7 cellular contexts compared by ENCODE assay signal in the genomic region with DNA sequence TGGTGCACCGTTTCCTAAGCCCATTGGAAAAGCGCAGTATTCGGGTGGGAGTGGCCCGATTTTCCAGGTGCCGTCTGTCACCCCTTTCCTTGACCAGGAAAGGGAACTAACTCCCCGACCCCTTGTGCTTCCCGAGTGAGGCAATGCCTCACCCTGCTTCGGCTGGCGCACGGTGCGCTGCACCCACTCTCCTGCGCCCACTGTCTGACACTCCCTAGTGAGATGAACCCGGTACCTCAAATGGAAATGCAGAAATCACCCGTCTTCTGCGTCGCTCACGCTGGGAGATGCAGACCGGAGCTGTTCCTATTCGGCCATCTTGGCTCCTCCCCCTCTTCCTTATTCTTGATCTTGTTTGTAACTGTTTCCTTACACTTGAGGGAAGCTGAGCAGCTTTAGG.
DNase-seq lines count a peak whose midpoint lies in the region; ATAC-seq, FAIRE-seq and TF ChIP-seq lines count a peak whose summit lies in the region.
"Not testable (repeated sequence)": the region's sequence is repeated elsewhere in the genome, so short reads cannot be mapped to it uniquely, and the experiment has no call there.

No MANE protein-coding gene starts in this region.

- not testable (repeated sequence) for H4K20me1 ChIP-seq in GM23338 (replicated peaks; ENCODE audit: insufficient read depth); H1 (replicated peaks in 1 of 2; ENCODE audit: control insufficient read depth in 1 of 2, insufficient read depth in 2 of 2, low read length in 2 of 2); neural progenitor cell (ENCODE audit: low read depth)

- H4K5ac ChIP-seq in H1 (ENCODE audit: insufficient read length, low read depth, low read length); mesendoderm (ENCODE audit: low read length): not testable (repeated sequence)

- not testable (repeated sequence) for H3K14ac ChIP-seq in H1 (ENCODE audit: insufficient read length)

- H3K23me2 ChIP-seq in H1 (ENCODE audit: low read depth, low read length): not testable (repeated sequence)

- H3K27ac ChIP-seq in GM23338 (ENCODE audit: low read depth): peak overlapping the region; percentile 50; the same call in 1 of the 2 replicates
- H3K27ac ChIP-seq in HUES6 (ENCODE audit: low read depth, low read length); H1 (ENCODE audit: low read depth, low read length); neural progenitor cell: not testable (repeated sequence)
- H3K27ac ChIP-seq in VCaP: peak overlapping the region; percentile 51
- H3K27ac ChIP-seq in mesendoderm (ENCODE audit: low read depth, low read length): peak overlapping the region; percentile 44

- H3F3A ChIP-seq in GM23338 (replicated peaks; ENCODE audit: low read depth); neural progenitor cell (ENCODE audit: low read depth): not testable (repeated sequence)

- not testable (repeated sequence) for H2AK5ac ChIP-seq in H1 (ENCODE audit: low read depth, low read length); mesendoderm (ENCODE audit: low read length)

- CTCF ChIA-PET in H1 (lab: Charles Lee; ENCODE audit: partially characterized antibody): interaction anchor here (0.7 to 1.0 kb wide), 2 partner anchors 12 kb away, joined by 3 read pairs; no protein-coding TSS in a partner anchor

- not testable (repeated sequence) for H2BK12ac ChIP-seq in H1 (ENCODE audit: low read depth, low read length)

- WGBS in H1 (ENCODE audit: extremely low coverage in 1 of 2, insufficient coverage in 1 of 2, insufficient read length in 1 of 2, insufficient replicate concordance in 2 of 2, low coverage in 1 of 2, low lambda C conversion rate in 2 of 2, missing lambda C conversion rate in 1 of 2), 2 experiments: 87% methylated on average over 19 of the region's 19 CpGs; no CpG with 5 or more reads in 1 of the 2 experiments
- no CpG with 5 or more reads among the region's 19 CpGs for WGBS in mesendoderm (ENCODE audit: extremely low coverage, insufficient coverage, low lambda C conversion rate)

- H3K9me3 ChIP-seq in HUES6 (ENCODE audit: control insufficient read depth, insufficient read depth, low read depth, low read length); H1 (ENCODE audit: insufficient read depth in 2 of 2, low read depth in 1 of 2, low read length in 1 of 2); neural progenitor cell (ENCODE audit: low read depth): not testable (repeated sequence)

- H3K27ac Mint-ChIP-seq in GM23338: peak overlapping the region; percentile 78; the same call in 1 of the 2 replicates
- not testable (repeated sequence) for H3K27ac Mint-ChIP-seq in neural progenitor cell

- not testable (repeated sequence) for FAIRE-seq in H1 (lab: Jason Lieb, UNC)

- H3K4me3 ChIP-seq in GM23338 (peak overlapping the region; percentile 56), HUES6 (ENCODE audit: low read depth, low read length) (peak overlapping the region; percentile 54), H1 (ENCODE audit: extremely low read depth in 1 of 4, insufficient read depth in 2 of 4, low read depth in 3 of 4, low read length in 4 of 4) (peak overlapping the region in 2 of 4 experiments; percentile 19 to 31; a peak in 2 of 8 replicates), neural progenitor cell (peak overlapping the region; percentile 9)
- not testable (repeated sequence) for H3K4me3 ChIP-seq in mesendoderm (ENCODE audit: low read length)

- POLR2A ChIA-PET in H1 (lab: Charles Lee; ENCODE audit: partially characterized antibody): interaction anchor here (0.8 to 1.1 kb wide), 3 partner anchors 9 to 66 kb away, joined by 3 to 4 read pairs (median 3); no protein-coding TSS in a partner anchor

- TF ChIP-seq EP300 in H1 (IDR thresholded peaks at IDR 0.05; ENCODE audit: borderline replicate concordance in 1 of 2, low read depth in 2 of 2, low read length in 2 of 2): not testable (repeated sequence)

- H3K27me3 Mint-ChIP-seq in GM23338 (ENCODE audit: insufficient read depth, low read depth, poor library complexity); neural progenitor cell (ENCODE audit: insufficient read depth, low read depth): not testable (repeated sequence)

- not testable (repeated sequence) for H3K27me3 ChIP-seq in GM23338 (ENCODE audit: insufficient read depth); HUES6 (ENCODE audit: control insufficient read depth, insufficient read depth, low read length); H1 (replicated peaks in 1 of 4; ENCODE audit: control insufficient read depth in 3 of 4, extremely low read depth in 1 of 4, insufficient read depth in 3 of 4, low read length in 3 of 4); mesendoderm (ENCODE audit: insufficient read depth, low read length, poor library complexity); neural progenitor cell

- H2BK5ac ChIP-seq in H1 (ENCODE audit: low read depth, low read length); mesendoderm (ENCODE audit: low read length): not testable (repeated sequence)

- not testable (repeated sequence) for H2BK120ac ChIP-seq in H1 (replicated peaks; ENCODE audit: low read depth, low read length); mesendoderm (ENCODE audit: low read depth, low read length)

- not testable (repeated sequence) for TF ChIP-seq RAD21 in H1 (IDR thresholded peaks at IDR 0.05 in 1 of 2, conservative IDR thresholded peaks at IDR 0.05 in 1 of 2; ENCODE audit: low read depth in 2 of 2, low read length in 2 of 2)

- H3K9ac ChIP-seq in HUES6 (ENCODE audit: low read length): peak overlapping the region; percentile 36
- H3K9ac ChIP-seq in H1 (replicated peaks in 1 of 4; ENCODE audit: extremely low read depth in 1 of 4, low read depth in 3 of 4, low read length in 3 of 4); mesendoderm (ENCODE audit: low read length); neural progenitor cell: not testable (repeated sequence)

- H3K4me2 ChIP-seq in GM23338: peak overlapping the region; percentile 72
- peak overlapping the region in 1 of 2 experiments; percentile 65; a peak in 2 of 4 replicates for H3K4me2 ChIP-seq in H1 (ENCODE audit: insufficient read depth in 1 of 2, low read depth in 2 of 2, low read length in 2 of 2)
- H3K4me2 ChIP-seq in mesendoderm (ENCODE audit: low read length): not testable (repeated sequence)
- peak overlapping the region; percentile 47 for H3K4me2 ChIP-seq in neural progenitor cell

- peaks cover 63% of the 10 kb centered on the region for H3K79me2 ChIP-seq in GM23338 (replicated peaks; ENCODE audit: insufficient read depth)
- H3K79me2 ChIP-seq in H1 (ENCODE audit: control insufficient read depth in 1 of 2, insufficient read depth in 2 of 2, low read length in 2 of 2): peaks cover 0 to 40% of the 10 kb centered on the region in 2 experiments; a peak in 3 of 4 replicates
- not testable (repeated sequence) for H3K79me2 ChIP-seq in mesendoderm (ENCODE audit: control insufficient read depth, insufficient read depth, low read length)
- H3K79me2 ChIP-seq in neural progenitor cell (ENCODE audit: low read depth): peaks cover 47% of the 10 kb centered on the region

- not testable (repeated sequence) for H4K91ac ChIP-seq in H1 (replicated peaks; ENCODE audit: insufficient read length, low read length)

- not testable (repeated sequence) for H3K4ac ChIP-seq in H1 (replicated peaks; ENCODE audit: insufficient read length, low read depth, low read length); mesendoderm (ENCODE audit: low read depth, low read length)

- not testable (repeated sequence) for H3K9me2 ChIP-seq in GM23338 (ENCODE audit: insufficient read depth)

- DNase-seq in GM23338 (ENCODE audit: low spot score): peak; percentile 53
- not testable (repeated sequence) for DNase-seq in H1 (ENCODE audit: low read depth in 1 of 2, low spot score in 2 of 2); mesendoderm; neural progenitor cell (ENCODE audit: low spot score)
- DNase-seq in head of caudate nucleus: peak in 40 of 42 donors; percentile 23 to 87 (median 62)

- TF ChIP-seq POLR2A in H1 (IDR thresholded peaks at IDR 0.05; ENCODE audit: control extremely low read depth in 1 of 2, low read depth in 2 of 2, low read length in 2 of 2): not testable (repeated sequence)

- H2BK15ac ChIP-seq in H1 (ENCODE audit: low read length); mesendoderm (replicated peaks; ENCODE audit: low read depth): not testable (repeated sequence)

- intact Hi-C loops in head of caudate nucleus (cut with DNase I): not testable (repeated sequence)

- not testable (repeated sequence) for H3K23ac ChIP-seq in H1 (ENCODE audit: insufficient read length); mesendoderm (ENCODE audit: low read length)

- TF ChIP-seq CTCF in GM23338 (conservative IDR thresholded peaks at IDR 0.05; ENCODE audit: low read depth in 2 of 2); VCaP (conservative IDR thresholded peaks at IDR 0.05); H1 (IDR thresholded peaks at IDR 0.05; ENCODE audit: control extremely low read depth in 1 of 3, insufficient read depth in 1 of 3, low read depth in 1 of 3, low read length in 3 of 3); neural progenitor cell (IDR thresholded peaks at IDR 0.05): not testable (repeated sequence)

- H3K79me1 ChIP-seq in H1 (ENCODE audit: low read depth, low read length); mesendoderm (ENCODE audit: low read length): not testable (repeated sequence)

- peak overlapping the region; percentile 49; the same call in 2 of the 3 replicates for H3K4me3 Mint-ChIP-seq in GM23338
- H3K4me3 Mint-ChIP-seq in neural progenitor cell: not testable (repeated sequence)

- H3K36me3 ChIP-seq in GM23338 (ENCODE audit: insufficient read depth); HUES6 (ENCODE audit: control insufficient read depth, insufficient read depth, low read length); H1 (ENCODE audit: control insufficient read depth in 2 of 4, insufficient read depth in 4 of 4, low read length in 3 of 4); mesendoderm (ENCODE audit: control insufficient read depth, insufficient read depth, low read length); neural progenitor cell: not testable (repeated sequence)

- not testable (repeated sequence) for H2AFZ ChIP-seq in GM23338; H1 (ENCODE audit: low read length); neural progenitor cell (replicated peaks)

- H3K9me3 Mint-ChIP-seq in GM23338: peaks cover 22% of the 10 kb centered on the region
- H3K9me3 Mint-ChIP-seq in neural progenitor cell: peaks cover 29% of the 10 kb centered on the region

- not testable (repeated sequence) for H2BK20ac ChIP-seq in H1 (ENCODE audit: low read length)

- ATAC-seq in GM23338: not testable (repeated sequence)

- not testable (repeated sequence) for H4K8ac ChIP-seq in H1 (ENCODE audit: extremely low read depth, insufficient read depth, low read length); mesendoderm (ENCODE audit: low read depth, low read length)

- H3K36me3 Mint-ChIP-seq in GM23338 (ENCODE audit: low read depth): peaks cover 45% of the 10 kb centered on the region
- peaks cover 26% of the 10 kb centered on the region for H3K36me3 Mint-ChIP-seq in neural progenitor cell

- not testable (repeated sequence) for H3K18ac ChIP-seq in H1 (ENCODE audit: extremely low read depth, low read length); mesendoderm (ENCODE audit: low read length)

- not testable (repeated sequence) for H3K56ac ChIP-seq in H1 (replicated peaks; ENCODE audit: insufficient read length, low read depth, low read length); mesendoderm (ENCODE audit: low read length)

- not testable (repeated sequence) for H3K4me1 ChIP-seq in GM23338 (ENCODE audit: insufficient read depth); HUES6 (ENCODE audit: control insufficient read depth, insufficient read depth, low read length); H1 (replicated peaks in 1 of 4; ENCODE audit: control insufficient read depth in 3 of 4, insufficient read depth in 4 of 4, low read length in 3 of 4); mesendoderm (ENCODE audit: control insufficient read depth, low read depth, low read length); neural progenitor cell

- H3K4me1 Mint-ChIP-seq in GM23338: peaks cover 16% of the 10 kb centered on the region
- not testable (repeated sequence) for H3K4me1 Mint-ChIP-seq in neural progenitor cell
